In genomic region chr15:68821898-68822380, GRCh38 we compare ENCODE assay signal across 8 cellular contexts. TPM values are rescaled to one million over a fixed set of nuclear protein-coding genes. Genes with fewer than 3 reads are reported as not detected.
A peak's percentile ranks its signal among the peaks of the same experiment; 100 is the strongest.
DNase-seq lines count a peak whose midpoint lies in the region; ATAC-seq and TF ChIP-seq lines count a peak whose summit lies in the region.

No MANE protein-coding gene starts in this region.

- TF ChIP-seq CTCF in PC-9 (conservative IDR thresholded peaks at IDR 0.05) (no peak), nephron (IDR thresholded peaks at IDR 0.05; ENCODE audit: unreplicated experiment in 3 of 3) (no peak)

- peak overlapping the region; percentile 33 to 99 (median 48) for H3K27ac Mint-ChIP-seq in nephron

- no peak for ATAC-seq in HG03025 (IDR thresholded peaks at IDR 0.05; ENCODE audit: low FRiP score, unreplicated experiment)

- H3K9me3 Mint-ChIP-seq in nephron = no peaks in the 10 kb centered on the region

- H3K4me1 Mint-ChIP-seq in nephron = peaks cover 22% of the 10 kb centered on the region

- H3K27me3 ChIP-seq in PC-9 (ENCODE audit: insufficient read depth, low read depth) = no peaks in the 10 kb centered on the region

- no peaks in the 10 kb centered on the region for H3K9me2 ChIP-seq in PC-9 (ENCODE audit: insufficient read depth)

- H3K79me2 ChIP-seq in PC-9 (ENCODE audit: low read depth) = peaks cover 62% of the 10 kb centered on the region

- peaks cover 14% of the 10 kb centered on the region; the same call in 1 of the 2 replicates for H3F3A ChIP-seq in PC-9 (ENCODE audit: insufficient read depth, low read depth)

- no peaks in the 10 kb centered on the region for H3K9me3 ChIP-seq in PC-9 (ENCODE audit: insufficient read depth, low read depth)

- H3K4me3 ChIP-seq in PC-9 = peak overlapping the region; percentile 89

- CTCF ChIA-PET in PC-9 (lab: Charles Lee) = no interaction called here

- POLR2A ChIA-PET in PC-9 (lab: Charles Lee; ENCODE audit: unreplicated experiment) = interaction anchor here (0.6 kb wide), 1 partner anchor 105 kb away, joined by 3 read pairs; no protein-coding TSS in a partner anchor

- H3K36me3 Mint-ChIP-seq in nephron (ENCODE audit: low read depth) = no peaks in the 10 kb centered on the region

- peak overlapping the region; percentile 74 for H2AFZ ChIP-seq in PC-9

- no peaks in the 10 kb centered on the region for H3K27me3 Mint-ChIP-seq in nephron (ENCODE audit: low read depth)

- H3K36me3 ChIP-seq in PC-9 (ENCODE audit: low read depth) = no peaks in the 10 kb centered on the region

- peak overlapping the region; percentile 76 for H3K4me2 ChIP-seq in PC-9

- BruUV-seq in PC-9 (replicated peaks; lab: Mats Ljungman, UMichigan) = TSS peak; percentile 41

- intact Hi-C loops in PC-9 (cut with micrococcal nuclease; ENCODE audit: unreplicated experiment) = loop anchor here (2.0 kb wide), 1 partner anchor 53 kb away; no protein-coding TSS in a partner anchor

- H3K27ac ChIP-seq in PC-9 = peak overlapping the region; percentile 84

- peak overlapping the region; percentile 91 to 95 (median 92) for H3K4me3 Mint-ChIP-seq in nephron

- H3K4me1 ChIP-seq in PC-9 (replicated peaks; ENCODE audit: insufficient read depth) = peaks cover 14% of the 10 kb centered on the region

- H4K20me1 ChIP-seq in PC-9 (ENCODE audit: insufficient read depth) = no peaks in the 10 kb centered on the region

- peak; percentile 38 for DNase-seq in activated CD4-positive, alpha-beta T cell treated with anti-CD3 and anti-CD28 coated beads for 48 hours
- DNase-seq in activated CD4-positive, alpha-beta T cell treated with anti-CD3 and anti-CD28 coated beads for 1 hour = no peak
- peak; percentile 8 to 80 for DNase-seq in PC-9
- peak; percentile 19 for DNase-seq in dermis blood vessel endothelial cell
- no peak for DNase-seq in NCI-H2227 treated with DMSO at 0.1 percent for 48 hours (lab: John Stamatoyannopoulos, UW)
- no peak for DNase-seq in germinal center (ENCODE audit: low spot score)

RNA-seq across cellular contexts. Expression of gene ANP32A, which starts 1.2 kb away (rescaled TPM):
- 151 and 182 TPM in 2 replicates for total RNA-seq in PC-9 (2021)
- total RNA-seq in dermis blood vessel endothelial cell = 68.2 and 119 TPM in 2 replicates

Comparison
In these comparisons a context has a peak if more than half of its experiments do, and no peak if none do; other contexts are left out.
1. DNase-seq: peak in activated CD4-positive, alpha-beta T cell treated with anti-CD3 and anti-CD28 coated beads for 48 hours (single experiment), PC-9 (2 of 2) and dermis blood vessel endothelial cell (single experiment); none in activated CD4-positive, alpha-beta T cell treated with anti-CD3 and anti-CD28 coated beads for 1 hour (single experiment), NCI-H2227 treated with DMSO at 0.1 percent for 48 hours (single experiment) and germinal center (single experiment).